25 cellular contexts compared by ENCODE assay signal in the genomic region with DNA sequence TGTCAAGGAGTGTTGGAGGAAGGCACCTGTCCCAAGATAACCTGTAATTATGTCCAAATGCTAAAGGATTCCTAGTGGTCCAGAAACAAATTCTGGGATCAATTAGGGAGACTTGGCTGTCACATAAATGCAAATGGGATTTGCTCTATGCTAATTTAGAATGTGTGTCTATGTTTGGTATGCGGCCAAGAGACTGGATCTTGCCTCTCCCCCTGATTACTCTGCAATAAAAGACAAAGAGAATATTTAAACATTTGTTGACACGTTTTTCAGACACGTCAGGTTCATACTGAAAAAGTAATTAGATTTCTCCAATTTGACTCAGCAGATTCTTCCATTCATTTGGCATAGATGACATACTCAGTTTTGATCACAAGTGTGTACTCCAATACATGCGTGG. TPM values are rescaled to one million over a fixed set of nuclear protein-coding genes. Genes with fewer than 3 reads are reported as not detected.
"Had no signal": no experiment of that assay in that cellular context is flagged by ENCODE, and none has a peak within 500 bp of the region (broad histone marks: within the 10 kb centered on the region; RNA-seq: fewer than 3 reads in every experiment).

No MANE protein-coding gene starts in this region.

- H3K9me3 Mint-ChIP-seq: activated naive CD8-positive, alpha-beta T cell treated with anti-CD3 and anti-CD28 coated beads for 36 hours; effector memory CD8-positive, alpha-beta T cell; natural killer cell treated with Interleukin-12 subunit alpha and Interleukin-12 subunit beta and Interleukin-15 and Interleukin-18, amount 100 ng/mL, for 72 hours had no signal

- H3K9me3 ChIP-seq: lower lobe of right lung, sigmoid colon, transverse colon, uterus had no signal

- H3K4me1 Mint-ChIP-seq: activated CD8-positive, alpha-beta memory T cell treated with anti-CD3 and anti-CD28 coated beads, Interleukin-2, amount 10 ng/mL, durations not matched to agents 7 days and 5 days; activated naive CD8-positive, alpha-beta T cell treated with anti-CD3 and anti-CD28 coated beads for 36 hours had no signal

- H3K27ac Mint-ChIP-seq: activated CD8-positive, alpha-beta memory T cell treated with anti-CD3 and anti-CD28 coated beads, Interleukin-2, amount 10 ng/mL, durations not matched to agents 7 days and 5 days; activated naive CD8-positive, alpha-beta T cell treated with anti-CD3 and anti-CD28 coated beads for 36 hours; effector memory CD8-positive, alpha-beta T cell; natural killer cell treated with Interleukin-12 subunit alpha and Interleukin-12 subunit beta and Interleukin-15 and Interleukin-18, amount 100 ng/mL, for 72 hours had no signal

- H3K4me3 Mint-ChIP-seq: activated CD8-positive, alpha-beta memory T cell treated with anti-CD3 and anti-CD28 coated beads, Interleukin-2, amount 10 ng/mL, durations not matched to agents 7 days and 5 days; activated naive CD8-positive, alpha-beta T cell treated with anti-CD3 and anti-CD28 coated beads for 36 hours; effector memory CD8-positive, alpha-beta T cell; natural killer cell treated with Interleukin-12 subunit alpha and Interleukin-12 subunit beta and Interleukin-15 and Interleukin-18, amount 100 ng/mL, for 72 hours had no signal

- H3K9ac ChIP-seq: parathyroid adenoma had no signal

- H3K36me3 Mint-ChIP-seq: activated CD8-positive, alpha-beta memory T cell treated with anti-CD3 and anti-CD28 coated beads, Interleukin-2, amount 10 ng/mL, durations not matched to agents 7 days and 5 days; activated naive CD8-positive, alpha-beta T cell treated with anti-CD3 and anti-CD28 coated beads for 36 hours; natural killer cell treated with Interleukin-12 subunit alpha and Interleukin-12 subunit beta and Interleukin-15 and Interleukin-18, amount 100 ng/mL, for 72 hours had no signal

- ATAC-seq: activated CD8-positive, alpha-beta memory T cell treated with anti-CD3 and anti-CD28 coated beads, Interleukin-2, amount 10 ng/mL, durations not matched to agents 7 days and 5 days; effector memory CD8-positive, alpha-beta T cell; lower lobe of right lung; natural killer cell treated with Interleukin-12 subunit alpha and Interleukin-12 subunit beta and Interleukin-15 and Interleukin-18, amount 100 ng/mL, for 72 hours had no signal

- H3K27ac ChIP-seq: lower lobe of right lung, parathyroid adenoma, sigmoid colon, transverse colon, WERI-Rb-1 had no signal

- H3K36me3 ChIP-seq: lower lobe of right lung, sigmoid colon, transverse colon, uterus, WERI-Rb-1 had no signal

- DNase-seq: activated CD4-positive, alpha-beta T cell treated with anti-CD3 and anti-CD28 coated beads for 1 hour; activated CD4-positive, alpha-beta T cell treated with anti-CD3 and anti-CD28 coated beads, Interleukin-2, amount 50 U/mL, for 48 hours; activated CD8-positive, alpha-beta memory T cell treated with anti-CD3 and anti-CD28 coated beads, Interleukin-2, amount 10 ng/mL, durations not matched to agents 7 days and 5 days; activated naive CD8-positive, alpha-beta T cell treated with anti-CD3 and anti-CD28 coated beads for 36 hours; amniotic stem cell; effector memory CD8-positive, alpha-beta T cell; foreskin fibroblast; lower lobe of right lung; sigmoid colon; stimulated activated CD4-positive, alpha-beta T cell treated with anti-CD3 and anti-CD28 coated beads, Interleukin-12 subunit alpha, Interleukin-12 subunit beta, amount 100 ng/mL, for 4 hours; stimulated activated CD4-positive, alpha-beta T cell treated with anti-CD3 and anti-CD28 coated beads, Interleukin-1b, Interleukin-23, amount 100 ng/mL, for 48 hours; stimulated activated CD8-positive, alpha-beta memory T cell treated with anti-CD3 and anti-CD28 coated beads, Interleukin-4, amount 100 ng/mL, for 48 hours; stimulated activated naive CD4-positive, alpha-beta T cell treated with Interleukin-2 at 50 U/mL for 16 hours; T-helper 2 cell; transverse colon; uterus; WERI-Rb-1 had no signal

- H3K4me3 ChIP-seq: lower lobe of right lung, sigmoid colon, transverse colon, uterus had no signal

- H3K27me3 ChIP-seq: sigmoid colon, uterus had no signal

RNA-seq across cellular contexts. Expression of gene GKN1, which starts 46.1 kb away (rescaled TPM):
- total RNA-seq: activated CD8-positive, alpha-beta memory T cell treated with anti-CD3 and anti-CD28 coated beads, Interleukin-2, amount 10 ng/mL, durations not matched to agents 7 days and 5 days; activated naive CD8-positive, alpha-beta T cell treated with anti-CD3 and anti-CD28 coated beads for 36 hours; cardiac septum; dermis microvascular lymphatic vessel endothelial cell; glomerular endothelial cell; lower lobe of right lung; mesenteric fat pad; natural killer cell treated with Interleukin-12 subunit alpha and Interleukin-12 subunit beta and Interleukin-15 and Interleukin-18, amount 100 ng/mL, for 72 hours; renal cortical epithelial cell; sigmoid colon; subcutaneous adipose tissue; transverse colon; uterus had no signal
